8 cellular contexts compared by ENCODE assay signal in genomic region chr17:16491703-16492612, GRCh38. TPM values are rescaled to one million over a fixed set of nuclear protein-coding genes. Genes with fewer than 3 reads are reported as not detected.
DNase-seq lines count a peak whose midpoint lies in the region; ATAC-seq and TF ChIP-seq lines count a peak whose summit lies in the region.

Gene LRRC75A (minus strand): TSS chr17:16492193. CDS start chr17:16491990, 203 bp downstream.

- H3K36me3 Mint-ChIP-seq in naive thymus-derived CD4-positive, alpha-beta T cell: peaks cover 0 to 1% (median 0%) of the 10 kb centered on the region in 5 donors

- peaks cover 0 to 54% (median 0%) of the 10 kb centered on the region in 5 donors for H3K27me3 Mint-ChIP-seq in naive thymus-derived CD4-positive, alpha-beta T cell

- POLR2A ChIA-PET in naive thymus-derived CD4-positive, alpha-beta T cell (lab: Charles Lee): no interaction called here

- peaks cover 3 to 16% (median 11%) of the 10 kb centered on the region in 7 donors for H3K4me1 Mint-ChIP-seq in naive thymus-derived CD4-positive, alpha-beta T cell

- WGBS in esophagus squamous epithelium, 2 donors: no CpG with 5 or more reads among the region's 134 CpGs

- CTCF ChIA-PET in naive thymus-derived CD4-positive, alpha-beta T cell (lab: Charles Lee): interaction anchor here (1.4 kb wide), 1 partner anchor 39 kb away, joined by 5 read pairs; no protein-coding TSS in a partner anchor

- peaks cover 0 to 67% (median 0%) of the 10 kb centered on the region in 4 donors for H3K27me3 ChIP-seq in esophagus squamous epithelium
- H3K27me3 ChIP-seq in naive thymus-derived CD4-positive, alpha-beta T cell (ENCODE audit: control insufficient read depth in 2 of 2, insufficient read depth in 2 of 2, low read length in 2 of 2): no peaks in the 10 kb centered on the region

- TF ChIP-seq POLR2A in esophagus squamous epithelium (IDR thresholded peaks at IDR 0.05): no peak

- H3K27ac ChIP-seq in esophagus squamous epithelium: peak within 1 kb of the TSS in 2 of 4 donors; percentile 24 to 46
- H3K27ac ChIP-seq in naive thymus-derived CD4-positive, alpha-beta T cell (ENCODE audit: low read depth, low read length): no peak within 1 kb of the TSS

- peak; percentile 37 for DNase-seq in SIG-M5 treated with dmso at 0.1 percent for 504 hours (lab: John Stamatoyannopoulos, UW; ENCODE audit: unreplicated experiment)
- DNase-seq in SIG-M5 (lab: John Stamatoyannopoulos, UW): no peak
- DNase-seq in NCI-H2196 treated with DMSO at 0.1 percent for 48 hours (lab: John Stamatoyannopoulos, UW; ENCODE audit: unreplicated experiment): peak; percentile 16
- DNase-seq in activated T-cell treated with anti-CD3 and anti-CD28 coated beads for 48 hours (ENCODE audit: low read depth): peak; percentile 51
- DNase-seq in esophagus squamous epithelium (lab: John Stamatoyannopoulos, UW): no peak
- peak; percentile 10 to 77 (median 38) for DNase-seq in naive thymus-derived CD4-positive, alpha-beta T cell
- peak; percentile 11 to 56 (median 30) for DNase-seq in stimulated activated naive CD4-positive, alpha-beta T cell (lab: John Stamatoyannopoulos, UW)
- no peak for DNase-seq in pons (ENCODE audit: low spot score)

- H3K27ac Mint-ChIP-seq in naive thymus-derived CD4-positive, alpha-beta T cell: peak within 1 kb of the TSS in 4 of 9 donors; percentile 28 to 80 (median 48)

- intact Hi-C loops in esophagus squamous epithelium (cut with DNase I): no loop called here
- intact Hi-C loops in naive thymus-derived CD4-positive, alpha-beta T cell (cut with micrococcal nuclease): loop anchor here (1.0 to 5.0 kb wide), 3 partner anchors 43 to 55 kb away; no protein-coding TSS in a partner anchor

- no peaks in the 10 kb centered on the region for H3K9me3 ChIP-seq in esophagus squamous epithelium
- no peaks in the 10 kb centered on the region for H3K9me3 ChIP-seq in naive thymus-derived CD4-positive, alpha-beta T cell (ENCODE audit: control insufficient read depth in 2 of 3, low read length in 3 of 3)

- peak; percentile 94 for ATAC-seq in naive thymus-derived CD4-positive, alpha-beta T cell

- H3K4me1 ChIP-seq in esophagus squamous epithelium: peaks cover 9 to 25% (median 15%) of the 10 kb centered on the region in 3 donors
- H3K4me1 ChIP-seq in naive thymus-derived CD4-positive, alpha-beta T cell (ENCODE audit: control insufficient read depth in 2 of 2, insufficient read depth in 2 of 2, low read length in 2 of 2): peaks cover 7 to 9% of the 10 kb centered on the region in 2 donors

- H3K9me3 Mint-ChIP-seq in naive thymus-derived CD4-positive, alpha-beta T cell: no peaks in the 10 kb centered on the region

- no peaks in the 10 kb centered on the region for H3K36me3 ChIP-seq in esophagus squamous epithelium
- no peaks in the 10 kb centered on the region for H3K36me3 ChIP-seq in naive thymus-derived CD4-positive, alpha-beta T cell (ENCODE audit: control insufficient read depth in 2 of 3, insufficient read depth in 3 of 3, low read length in 3 of 3)

- H3K4me3 Mint-ChIP-seq in naive thymus-derived CD4-positive, alpha-beta T cell: peak within 1 kb of the TSS; percentile 70 to 89 (median 81)

- no peak for TF ChIP-seq CTCF in esophagus squamous epithelium (IDR thresholded peaks at IDR 0.05)

- H3K4me3 ChIP-seq in esophagus squamous epithelium: peak within 1 kb of the TSS; percentile 41 to 79 (median 58)
- peak within 1 kb of the TSS; percentile 51 for H3K4me3 ChIP-seq in naive thymus-derived CD4-positive, alpha-beta T cell (ENCODE audit: low read length)

RNA-seq across cellular contexts. Expression of gene LRRC75A, which starts in this region (rescaled TPM):
- total RNA-seq in esophagus squamous epithelium: under 1 TPM in 2 of 4 donors, not detected in 2; 0.11 to 0.38 TPM
- total RNA-seq in naive thymus-derived CD4-positive, alpha-beta T cell: 1 to 10 TPM in 4 of 5 experiments, under 1 TPM in 1; 0.92 to 5.2 (median 3.8) TPM
- 1 to 10 TPM; 1.7 to 2.6 TPM for polyA plus RNA-seq in naive thymus-derived CD4-positive, alpha-beta T cell

Comparison
In these comparisons a context has a peak if more than half of its experiments do, and no peak if none do; other contexts are left out.
1. DNase-seq: peak in SIG-M5 treated with dmso at 0.1 percent for 504 hours (single experiment), NCI-H2196 treated with DMSO at 0.1 percent for 48 hours (single experiment), activated T-cell treated with anti-CD3 and anti-CD28 coated beads for 48 hours (single experiment), naive thymus-derived CD4-positive, alpha-beta T cell (9 of 9) and stimulated activated naive CD4-positive, alpha-beta T cell (6 of 6); none in SIG-M5 (single experiment), esophagus squamous epithelium (single experiment) and pons (single experiment).